Comparison of ENCODE assay signal across 1 cellular context in the genomic region with DNA sequence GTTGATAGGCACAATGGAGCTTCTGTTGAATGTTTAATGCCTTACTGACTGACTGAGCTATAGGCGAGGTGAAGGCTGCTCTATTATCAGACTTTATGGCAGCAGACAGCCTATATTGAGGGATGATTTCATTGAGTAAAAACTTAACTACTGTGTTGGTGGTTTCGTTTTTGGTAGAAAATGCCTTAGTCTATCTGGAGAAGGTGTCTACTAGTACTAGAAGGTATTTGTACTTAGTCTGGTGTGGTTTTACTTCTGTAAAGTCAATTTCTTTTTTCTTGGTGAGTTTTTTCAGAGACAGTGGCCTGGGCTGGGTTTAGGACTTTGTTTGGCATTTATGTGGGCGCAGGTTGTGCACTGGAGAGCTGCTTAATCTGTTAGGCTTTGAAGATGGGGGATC.
TF ChIP-seq lines count a peak whose summit lies in the region.

No MANE protein-coding gene starts in this region.

TF ChIP-seq in K562, 482 proteins besides CTCF, POLR2A, EP300 and RAD21:
- TF ChIP-seq, protein P1, sequence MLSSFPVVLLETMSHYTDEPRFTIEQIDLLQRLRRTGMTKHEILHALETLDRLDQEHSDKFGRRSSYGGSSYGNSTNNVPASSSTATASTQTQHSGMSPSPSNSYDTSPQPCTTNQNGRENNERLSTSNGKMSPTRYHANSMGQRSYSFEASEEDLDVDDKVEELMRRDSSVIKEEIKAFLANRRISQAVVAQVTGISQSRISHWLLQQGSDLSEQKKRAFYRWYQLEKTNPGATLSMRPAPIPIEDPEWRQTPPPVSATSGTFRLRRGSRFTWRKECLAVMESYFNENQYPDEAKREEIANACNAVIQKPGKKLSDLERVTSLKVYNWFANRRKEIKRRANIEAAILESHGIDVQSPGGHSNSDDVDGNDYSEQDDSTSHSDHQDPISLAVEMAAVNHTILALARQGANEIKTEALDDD (IDR thresholded peaks at IDR 0.05), result peak; percentile 34; the same call in 1 of the 2 replicates
